In genomic region chr17:65218261-65218660, GRCh38 we compare ENCODE assay signal across 17 cellular contexts.
A peak's percentile ranks its signal among the peaks of the same experiment; 100 is the strongest.
DNase-seq lines count a peak whose midpoint lies in the region; ATAC-seq, FAIRE-seq and TF ChIP-seq lines count a peak whose summit lies in the region.
"Had no signal": no experiment of that assay in that cellular context is flagged by ENCODE, and none has a peak within 500 bp of the region (broad histone marks: within the 10 kb centered on the region; RNA-seq: fewer than 3 reads in every experiment).

No MANE protein-coding gene starts in this region.

- H3K9me3 ChIP-seq in astrocyte (ENCODE audit: insufficient read depth, low read depth, low read length) (no peaks in the 10 kb centered on the region), smooth muscle cell (replicated peaks; ENCODE audit: low read depth) (no peaks in the 10 kb centered on the region)

- H3K27me3 ChIP-seq in astrocyte (ENCODE audit: insufficient read depth, low read length): peaks cover 36% of the 10 kb centered on the region
- H3K27me3 ChIP-seq in smooth muscle cell (ENCODE audit: low read depth): no peaks in the 10 kb centered on the region

- H3K27me3 Mint-ChIP-seq in astrocyte (ENCODE audit: low read depth, unreplicated experiment): peaks cover 14% of the 10 kb centered on the region

- peak overlapping the region; percentile 16 for H3K27ac Mint-ChIP-seq in astrocyte (ENCODE audit: unreplicated experiment)
- H3K27ac Mint-ChIP-seq: CD14-positive monocyte; CD8-positive, alpha-beta T cell; GM23338 had no signal

- H3K9me3 Mint-ChIP-seq in astrocyte (ENCODE audit: unreplicated experiment): peaks cover 3% of the 10 kb centered on the region
- H3K9me3 Mint-ChIP-seq: CD8-positive, alpha-beta T cell; GM23338 had no signal

- H3K4me1 Mint-ChIP-seq in astrocyte (ENCODE audit: low read depth, unreplicated experiment): peaks cover 18% of the 10 kb centered on the region
- H3K4me1 Mint-ChIP-seq: CD14-positive monocyte, GM23338 had no signal

- TF ChIP-seq CTCF in astrocyte (IDR thresholded peaks at IDR 0.05; ENCODE audit: insufficient read depth, low read depth, low read length) (no peak), smooth muscle cell (IDR thresholded peaks at IDR 0.05; ENCODE audit: borderline replicate concordance, insufficient read depth, poor library complexity, severe bottlenecking) (no peak)

- H3K9ac ChIP-seq in astrocyte (ENCODE audit: low read length): no peak overlapping the region
- H3K9ac ChIP-seq in smooth muscle cell (ENCODE audit: low read depth): no peak overlapping the region

- H3K36me3 Mint-ChIP-seq in astrocyte (ENCODE audit: low read depth, unreplicated experiment): peaks cover 5% of the 10 kb centered on the region
- H3K36me3 Mint-ChIP-seq: CD14-positive monocyte; CD8-positive, alpha-beta T cell had no signal

- DNase-seq in EH (ENCODE audit: low read depth): peak; percentile 28
- DNase-seq in astrocyte (ENCODE audit: low read depth): no peak
- DNase-seq in iris pigment epithelial cell (ENCODE audit: low read depth): peak; percentile 46
- no peak for DNase-seq in smooth muscle cell (lab: John Stamatoyannopoulos, UW; ENCODE audit: unreplicated experiment)
- DNase-seq in stimulated activated CD4-positive, alpha-beta T cell treated with anti-CD3 and anti-CD28 coated beads, Interleukin-1b, Interleukin-23, amount 100 ng/mL, for 48 hours: no peak
- no peak for DNase-seq in superior temporal gyrus (ENCODE audit: extremely low spot score)
- DNase-seq: CD8-positive, alpha-beta T cell; COR-L47; DND-41; GF-D8; H7 had no signal

- no peak for ATAC-seq in GM18519 (IDR thresholded peaks at IDR 0.05; ENCODE audit: low FRiP score, unreplicated experiment)
- no peak for ATAC-seq in GM19395 (IDR thresholded peaks at IDR 0.05; ENCODE audit: unreplicated experiment)
- ATAC-seq: CD8-positive, alpha-beta T cell; GM23338; HepG2 had no signal

- no peak overlapping the region for H3K4me3 Mint-ChIP-seq in astrocyte (ENCODE audit: unreplicated experiment)
- H3K4me3 Mint-ChIP-seq: CD14-positive monocyte; CD8-positive, alpha-beta T cell; GM23338 had no signal

- H3K4me3 ChIP-seq in astrocyte (ENCODE audit: insufficient read depth, low read depth, low read length): no peak overlapping the region
- H3K4me3 ChIP-seq in smooth muscle cell: no peak overlapping the region
- H3K4me3 ChIP-seq: GM23338 had no signal

- H3K27ac ChIP-seq in astrocyte (ENCODE audit: low read depth, low read length): no peak overlapping the region
- no peak overlapping the region for H3K27ac ChIP-seq in smooth muscle cell (ENCODE audit: low read depth)

- no peak for FAIRE-seq in astrocyte (lab: Jason Lieb, UNC)
- FAIRE-seq: A204.1, HepG2 had no signal

- H3K36me3 ChIP-seq in astrocyte (ENCODE audit: insufficient read depth, low read length) (no peaks in the 10 kb centered on the region), smooth muscle cell (ENCODE audit: low read depth) (no peaks in the 10 kb centered on the region)

- no peaks in the 10 kb centered on the region for H4K20me1 ChIP-seq in astrocyte (ENCODE audit: insufficient read depth, low read length)
- no peaks in the 10 kb centered on the region for H4K20me1 ChIP-seq in smooth muscle cell (ENCODE audit: low read depth)

- H3F3A ChIP-seq in smooth muscle cell (ENCODE audit: low read depth): peaks cover 5% of the 10 kb centered on the region

- H3K4me2 ChIP-seq in astrocyte (ENCODE audit: low read length): no peak overlapping the region
- H3K4me2 ChIP-seq in smooth muscle cell: peak overlapping the region; percentile 56
- H3K4me2 ChIP-seq: GM23338 had no signal

- no peak overlapping the region for H2AFZ ChIP-seq in astrocyte (ENCODE audit: low read depth, low read length)
- H2AFZ ChIP-seq in smooth muscle cell (ENCODE audit: low read depth): no peak overlapping the region
- H2AFZ ChIP-seq: GM23338 had no signal

- 15% methylated on average over 4 of the region's 4 CpGs for WGBS in smooth muscle cell (ENCODE audit: low lambda C conversion rate)

- H3K4me1 ChIP-seq in astrocyte (ENCODE audit: insufficient read depth, low read length) (peaks cover 5% of the 10 kb centered on the region), smooth muscle cell (ENCODE audit: low read depth) (no peaks in the 10 kb centered on the region)

- H3K79me2 ChIP-seq in astrocyte (ENCODE audit: insufficient read depth, low read length) (no peaks in the 10 kb centered on the region), smooth muscle cell (ENCODE audit: low read depth) (no peaks in the 10 kb centered on the region)

Comparison
In these comparisons a context has a peak if more than half of its experiments do, and no peak if none do; other contexts are left out.
1. DNase-seq: peak in EH (single experiment) and iris pigment epithelial cell (single experiment); none in astrocyte (single experiment), smooth muscle cell (single experiment), stimulated activated CD4-positive, alpha-beta T cell treated with anti-CD3 and anti-CD28 coated beads, Interleukin-1b, Interleukin-23, amount 100 ng/mL, for 48 hours (single experiment) and superior temporal gyrus (single experiment).